In genomic region chr11:7020183-7020917, GRCh38 we compare ENCODE assay signal across 7 cellular contexts. TPM values are rescaled to one million over a fixed set of nuclear protein-coding genes. Genes with fewer than 3 reads are reported as not detected.
A peak's percentile ranks its signal among the peaks of the same experiment; 100 is the strongest.
DNase-seq lines count a peak whose midpoint lies in the region; ATAC-seq and TF ChIP-seq lines count a peak whose summit lies in the region.

Gene NLRP14, plus strand, starts transcription at chr11:7020479. Its CDS starts 18,108 bp downstream, at chr11:7038587.
Gene ZNF214, minus strand, starts transcription at chr11:7020346. Its CDS starts 17,511 bp downstream, at chr11:7002835.

- ATAC-seq in RWPE2 (ENCODE audit: low read depth) (peak; percentile 96), HG03175 (IDR thresholded peaks at IDR 0.05; ENCODE audit: unreplicated experiment) (no peak)
- ATAC-seq in stimulated activated naive CD8-positive, alpha-beta T cell treated with anti-CD3 and anti-CD28 coated beads, Interleukin-15, amount 100 ng/mL, for 72 hours: no peak

- peak within 1 kb of the TSS; percentile 7 for H3K27ac ChIP-seq in RWPE2 (ENCODE audit: poor library complexity, severe bottlenecking)
- H3K27ac ChIP-seq in duodenal mucosa (ENCODE audit: low read depth, low read length): peak within 1 kb of the TSS; percentile 47

- in situ Hi-C loops in GM13977 (cut with MboI; ENCODE audit: low pct_unique_long_range_greater_than_20kb, low sequenced_read_pairs, unreplicated experiment): no loop called here

- H3K4me3 ChIP-seq in RWPE2 (ENCODE audit: severe bottlenecking): peak within 1 kb of the TSS; percentile 49
- H3K4me3 ChIP-seq in duodenal mucosa (ENCODE audit: low read depth in 1 of 2, low read length in 2 of 2): peak within 1 kb of the TSS; percentile 90 to 95

- H3K9me3 Mint-ChIP-seq in stimulated activated naive CD8-positive, alpha-beta T cell treated with anti-CD3 and anti-CD28 coated beads, Interleukin-15, amount 100 ng/mL, for 72 hours: no peaks in the 10 kb centered on the region

- H3K9ac ChIP-seq in duodenal mucosa (ENCODE audit: low read depth in 1 of 2, low read length in 2 of 2): peak within 1 kb of the TSS; percentile 72 to 73

- H3K4me1 Mint-ChIP-seq in stimulated activated naive CD8-positive, alpha-beta T cell treated with anti-CD3 and anti-CD28 coated beads, Interleukin-15, amount 100 ng/mL, for 72 hours: peaks cover 6% of the 10 kb centered on the region

- H3K27me3 ChIP-seq in RWPE2 (ENCODE audit: insufficient read depth, poor library complexity, severe bottlenecking): peaks cover 3% of the 10 kb centered on the region
- H3K27me3 ChIP-seq in duodenal mucosa (ENCODE audit: control insufficient read depth in 1 of 2, insufficient read depth in 2 of 2, low read length in 2 of 2): no peaks in the 10 kb centered on the region

- DNase-seq in GM13977 (ENCODE audit: low spot score): peak; percentile 63
- peak; percentile 98 for DNase-seq in HT-29 (ENCODE audit: low spot score)
- DNase-seq in RWPE2 (ENCODE audit: low spot score): peak; percentile 89
- peak; percentile 99 for DNase-seq in left kidney (ENCODE audit: low read depth, low spot score)
- no peak for DNase-seq in stimulated activated naive CD8-positive, alpha-beta T cell treated with anti-CD3 and anti-CD28 coated beads, Interleukin-15, amount 100 ng/mL, for 72 hours

- peaks cover 4% of the 10 kb centered on the region for H3K4me1 ChIP-seq in RWPE2 (ENCODE audit: insufficient read depth, poor library complexity, severe bottlenecking)
- H3K4me1 ChIP-seq in duodenal mucosa (ENCODE audit: control insufficient read depth in 1 of 2, insufficient read depth in 2 of 2, low read length in 2 of 2): peaks cover 5 to 15% of the 10 kb centered on the region in 2 donors

- no peak within 1 kb of the TSS for H3K27ac Mint-ChIP-seq in stimulated activated naive CD8-positive, alpha-beta T cell treated with anti-CD3 and anti-CD28 coated beads, Interleukin-15, amount 100 ng/mL, for 72 hours

- TF ChIP-seq CTCF in GM13977 (IDR thresholded peaks at IDR 0.05; ENCODE audit: extremely low read depth, insufficient read depth, missing control alignments) (no peak), RWPE2 (IDR thresholded peaks at IDR 0.05; ENCODE audit: poor library complexity, severe bottlenecking) (no peak)

- H3K9me3 ChIP-seq in RWPE2 (ENCODE audit: severe bottlenecking) (no peaks in the 10 kb centered on the region), duodenal mucosa (ENCODE audit: control insufficient read depth in 1 of 2, low read length in 2 of 2) (no peaks in the 10 kb centered on the region)

- H3K36me3 ChIP-seq in RWPE2 (ENCODE audit: low read depth) (no peaks in the 10 kb centered on the region), duodenal mucosa (ENCODE audit: control insufficient read depth in 1 of 2, insufficient read depth in 2 of 2, low read length in 2 of 2) (no peaks in the 10 kb centered on the region)

- peaks cover 44% of the 10 kb centered on the region for H3K27me3 Mint-ChIP-seq in stimulated activated naive CD8-positive, alpha-beta T cell treated with anti-CD3 and anti-CD28 coated beads, Interleukin-15, amount 100 ng/mL, for 72 hours

- peak within 1 kb of the TSS; percentile 44 to 72 for H3K4me3 Mint-ChIP-seq in stimulated activated naive CD8-positive, alpha-beta T cell treated with anti-CD3 and anti-CD28 coated beads, Interleukin-15, amount 100 ng/mL, for 72 hours

RNA-seq across cellular contexts. Expression of gene NLRP14, which starts in this region (rescaled TPM):
- not detected in 2 replicates for total RNA-seq in HT-29 (2014; rRNA removed; shearing (Covaris generic))

RNA-seq across cellular contexts. Expression of gene ZNF214, which starts in this region (rescaled TPM):
- total RNA-seq in HT-29 (2014; rRNA removed; shearing (Covaris generic)): 1.8 and 2.5 TPM in 2 replicates

Comparison
In these comparisons a context has a peak if more than half of its experiments do, and no peak if none do; other contexts are left out.
1. DNase-seq: peak in GM13977 (single experiment), HT-29 (single experiment), RWPE2 (single experiment) and left kidney (single experiment); none in stimulated activated naive CD8-positive, alpha-beta T cell treated with anti-CD3 and anti-CD28 coated beads, Interleukin-15, amount 100 ng/mL, for 72 hours (0 of 2).